ENCODE assay signal across 14 cellular contexts in genomic region chr2:71347517-71347916, GRCh38. TPM values are rescaled to one million over a fixed set of nuclear protein-coding genes. Genes with fewer than 3 reads are reported as not detected.
DNase-seq lines count a peak whose midpoint lies in the region; ATAC-seq and TF ChIP-seq lines count a peak whose summit lies in the region.
"Had no signal": no experiment of that assay in that cellular context is flagged by ENCODE, and none has a peak within 500 bp of the region (broad histone marks: within the 10 kb centered on the region; RNA-seq: fewer than 3 reads in every experiment).

No MANE protein-coding gene starts in this region.

- ATAC-seq in Right ventricle myocardium superior (ENCODE audit: poor library complexity) (peak; percentile 50), sciatic nerve (peak; percentile 39), GM21390 (IDR thresholded peaks at IDR 0.05; ENCODE audit: unreplicated experiment) (no peak)
- ATAC-seq: activated T-cell treated with anti-CD3 and anti-CD28 coated beads, Interleukin-2, amount 50 U/mL, for 72 hours had no signal

- H3K27ac ChIP-seq in left ventricle myocardium inferior (replicated peaks): no peak overlapping the region
- no peak overlapping the region for H3K27ac ChIP-seq in caudate nucleus (ENCODE audit: low read depth, low read length)
- H3K27ac ChIP-seq: WERI-Rb-1 had no signal

- intact Hi-C loops in Right ventricle myocardium superior (cut with DNase I) (no loop called here), left ventricle myocardium inferior (cut with micrococcal nuclease) (loop anchor here (5.0 kb wide), 1 partner anchor 75 kb away; no protein-coding TSS in a partner anchor), sciatic nerve (cut with DNase I) (no loop called here)

- H3K36me3 ChIP-seq in left ventricle myocardium inferior: peaks cover 19% of the 10 kb centered on the region

- H3K4me3 ChIP-seq in left ventricle myocardium inferior: no peak overlapping the region
- H3K4me3 ChIP-seq in epithelial cell of esophagus (ENCODE audit: low read length): no peak overlapping the region
- H3K4me3 ChIP-seq: lung had no signal

- peaks cover 44% of the 10 kb centered on the region for H3K4me1 ChIP-seq in left ventricle myocardium inferior

- H3K9me3 ChIP-seq in left ventricle myocardium inferior (replicated peaks): no peaks in the 10 kb centered on the region

- DNase-seq in Right ventricle myocardium superior (no peak), left ventricle myocardium inferior (no peak), RPMI8226 (peak; percentile 5), epithelial cell of esophagus (ENCODE audit: low read depth) (peak; percentile 23), sciatic nerve (ENCODE audit: low spot score) (no peak), NCI-H1436 treated with DMSO at 0.1 percent for 48 hours (lab: John Stamatoyannopoulos, UW) (no peak), caudate nucleus (lab: John Stamatoyannopoulos, UW) (no peak)
- DNase-seq: activated T-cell treated with anti-CD3 and anti-CD28 coated beads, Interleukin-2, amount 50 U/mL, for 72 hours; GF-D8; HCEC 1CT; NCI-H1694 treated with DMSO at 0.1 percent for 48 hours; WERI-Rb-1 had no signal

- TF ChIP-seq CTCF in left ventricle myocardium inferior (IDR thresholded peaks at IDR 0.05; ENCODE audit: borderline replicate concordance) (no peak), epithelial cell of esophagus (IDR thresholded peaks at IDR 0.05; ENCODE audit: insufficient read depth, low read depth, low read length, missing control alignments) (no peak)

- no peaks in the 10 kb centered on the region for H3K27me3 ChIP-seq in left ventricle myocardium inferior (ENCODE audit: low read depth)

RNA-seq across cellular contexts. Expression of gene ZNF638, which starts 15.9 kb away (rescaled TPM):
- total RNA-seq in Right ventricle myocardium superior: 91.9 TPM
- total RNA-seq in left ventricle myocardium inferior: 97.1 TPM
- total RNA-seq in sciatic nerve: 211 TPM

Comparison
In these comparisons a context has a peak if more than half of its experiments do, and no peak if none do; other contexts are left out.
1. DNase-seq: peak in RPMI8226 (single experiment) and epithelial cell of esophagus (single experiment); none in Right ventricle myocardium superior (single experiment), left ventricle myocardium inferior (single experiment), sciatic nerve (single experiment), NCI-H1436 treated with DMSO at 0.1 percent for 48 hours (single experiment) and caudate nucleus (0 of 61).